ENCODE assay signal across 8 cellular contexts in the genomic region with DNA sequence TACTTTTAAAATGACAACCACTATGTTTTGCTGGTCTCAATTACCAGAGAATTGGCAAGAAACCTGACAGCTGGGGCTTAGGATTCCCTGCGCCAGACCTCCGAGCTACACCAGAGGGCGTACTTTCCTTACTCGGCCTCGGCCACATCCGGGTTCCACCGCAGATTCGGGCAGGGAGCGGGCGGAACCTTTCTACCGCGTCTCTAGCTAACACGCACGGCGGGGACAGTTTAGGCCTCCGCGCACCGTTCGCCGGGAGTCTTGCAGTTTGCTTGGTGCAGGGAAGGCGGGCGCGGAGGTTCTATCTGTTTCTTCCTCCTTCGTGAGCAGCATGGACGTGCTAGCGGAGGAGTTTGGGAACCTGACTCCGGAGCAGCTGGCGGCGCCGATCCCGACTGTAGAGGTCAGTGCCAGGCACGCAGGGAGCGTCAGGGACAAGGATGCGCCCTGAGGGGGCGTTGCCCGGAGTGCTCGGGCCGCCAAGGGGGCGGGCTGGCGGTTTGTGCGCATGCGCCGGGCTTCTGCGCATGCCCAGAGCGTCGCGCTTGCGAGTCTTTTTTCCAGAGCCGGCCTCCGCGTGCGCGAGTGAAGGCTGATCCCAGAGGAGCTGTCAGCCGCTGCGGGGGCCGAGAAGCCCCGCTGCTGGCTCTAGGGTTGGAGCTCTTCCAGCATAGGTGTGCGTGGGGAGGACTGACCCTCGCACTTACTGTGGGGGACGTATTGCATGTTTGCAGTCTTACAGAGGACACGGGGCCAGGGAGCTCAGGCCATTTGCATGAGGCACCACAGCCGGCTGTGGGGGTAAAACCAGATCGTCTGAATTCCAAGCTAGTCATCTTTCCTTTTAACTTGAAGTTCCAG. TPM values are rescaled to one million over a fixed set of nuclear protein-coding genes. Genes with fewer than 3 reads are reported as not detected.
DNase-seq lines count a peak whose midpoint lies in the region; ATAC-seq, FAIRE-seq and TF ChIP-seq lines count a peak whose summit lies in the region.

POLR3B (plus strand) TSS at position 200 of the 861 bp plus-strand sequence; CDS start at position 332, 132 bp downstream.

- peak; percentile 94 for FAIRE-seq in GM12891 (lab: Jason Lieb, UNC)

- no peaks in the 10 kb centered on the region for H3K36me3 ChIP-seq in heart right ventricle

- TF ChIP-seq CTCF in heart right ventricle (IDR thresholded peaks at IDR 0.05): peak; percentile 81 to 98 (median 91)

- H3K27ac ChIP-seq in heart right ventricle: peak within 1 kb of the TSS; percentile 89 to 96 (median 94)

- TF ChIP-seq POLR2A in GM12891 (IDR thresholded peaks at IDR 0.05; ENCODE audit: low read depth, low read length): peak; percentile 77

- DNase-seq in GM12891 (ENCODE audit: insufficient read length, low spot score): peak; percentile 86
- peak; percentile 95 for DNase-seq in NCI-H1436 (lab: John Stamatoyannopoulos, UW)
- peak; percentile 93 for DNase-seq in T follicular helper cell (ENCODE audit: low read depth)
- DNase-seq in amniotic epithelial cell (ENCODE audit: low read depth): peak; percentile 94
- DNase-seq in heart right ventricle: peak; percentile 94 to 96
- DNase-seq in posterior vena cava (ENCODE audit: low spot score): peak; percentile 99
- DNase-seq in ureter (ENCODE audit: low spot score): peak; percentile 96

- no peaks in the 10 kb centered on the region for H3K9me3 ChIP-seq in heart right ventricle

- peak within 1 kb of the TSS; percentile 54 to 90 (median 70) for H3K4me3 ChIP-seq in heart right ventricle

- H3K4me1 ChIP-seq in heart right ventricle: peaks cover 3 to 27% (median 20%) of the 10 kb centered on the region in 9 donors

- no peaks in the 10 kb centered on the region for H3K27me3 ChIP-seq in heart right ventricle

- ATAC-seq in HG02840 (IDR thresholded peaks at IDR 0.05; ENCODE audit: low FRiP score, unreplicated experiment) (peak; percentile 86), heart right ventricle (peak; percentile 94 to 99 (median 96))

- 0 to 1% methylated on average over 63 of the region's 63 CpGs for WGBS in heart right ventricle, 2 donors

- intact Hi-C loops in heart right ventricle (cut with DNase I) (loop anchor here in 2 of 10 donors (5.0 to 10.0 kb wide), 2 partner anchors 53 to 130 kb away; partner anchors contain the start of gene TCP11L2 (in 1 of the 2)), posterior vena cava (cut with DNase I) (no loop called here)

TF ChIP-seq in GM12891, 5 proteins besides CTCF, POLR2A, EP300 and RAD21:
- TF ChIP-seq SPI1 (IDR thresholded peaks at IDR 0.05; ENCODE audit: low read depth, low read length) (no peak), PAX5 (IDR thresholded peaks at IDR 0.05; ENCODE audit: insufficient read depth, low read length, severe bottlenecking) (no peak), POLR2AphosphoS5 (IDR thresholded peaks at IDR 0.05; ENCODE audit: low read depth, low read length) (peak; percentile 73), TAF1 (IDR thresholded peaks at IDR 0.05; ENCODE audit: low read depth, low read length) (peak; percentile 62), POU2F2 (IDR thresholded peaks at IDR 0.05; ENCODE audit: low read depth, low read length) (peak; percentile 94)
TF ChIP-seq in GM12891: peak in this region for 3.

RNA-seq across cellular contexts. Expression of gene POLR3B, which starts in this region (rescaled TPM):
- 3.1 TPM for polyA plus RNA-seq in GM12891 (2012; ENCODE audit: low read depth, missing spikeins)
- total RNA-seq in heart right ventricle: 10 to 100 TPM in 4 of 10 donors, 1 to 10 TPM in 6; 7.4 to 12.0 (median 9.6) TPM
- 1 to 10 TPM; 2.0 to 5.0 TPM for polyA plus RNA-seq in heart right ventricle
- 10 to 100 TPM in 1 of 2 donors, 1 to 10 TPM in 1; 7.7 to 10.5 TPM for total RNA-seq in posterior vena cava
- 24.4 TPM for total RNA-seq in ureter

Comparison
In these comparisons a context has a peak if more than half of its experiments do, and no peak if none do; other contexts are left out.
1. Peak in every context shown above with its lines: DNase-seq, ATAC-seq, H3K4me3 ChIP-seq and H3K27ac ChIP-seq.